In genomic region chr5:62112689-62113220, GRCh38 we compare ENCODE assay signal across 14 cellular contexts.
"Had no signal": no experiment of that assay in that cellular context is flagged by ENCODE, and none has a peak within 500 bp of the region (broad histone marks: within the 10 kb centered on the region; RNA-seq: fewer than 3 reads in every experiment).

No MANE protein-coding gene starts in this region.

- H3K36me3 Mint-ChIP-seq: immature natural killer cell; naive thymus-derived CD4-positive, alpha-beta T cell; stimulated activated naive B cell treated with anti-CD40 and anti-IgM and Interleukin-4, amounts not matched to agents 10 μg/mL and 1 μg/mL and 100 μg/mL, for 72 hours had no signal

- H3K9me3 Mint-ChIP-seq: activated CD8-positive, alpha-beta T cell treated with anti-CD3 and anti-CD28 coated beads for 36 hours; activated naive CD8-positive, alpha-beta T cell treated with anti-CD3 and anti-CD28 coated beads, Interleukin-2, amount 50 U/mL, for 24 hours had no signal

- ATAC-seq: activated CD8-positive, alpha-beta T cell treated with anti-CD3 and anti-CD28 coated beads for 36 hours; activated naive CD8-positive, alpha-beta T cell treated with anti-CD3 and anti-CD28 coated beads, Interleukin-2, amount 50 U/mL, for 24 hours; naive thymus-derived CD4-positive, alpha-beta T cell; stimulated activated naive B cell treated with anti-CD40 and anti-IgM and Interleukin-4, amounts not matched to agents 10 μg/mL and 1 μg/mL and 100 μg/mL, for 72 hours had no signal

- H3K27ac Mint-ChIP-seq: activated CD8-positive, alpha-beta T cell treated with anti-CD3 and anti-CD28 coated beads for 36 hours; activated naive CD8-positive, alpha-beta T cell treated with anti-CD3 and anti-CD28 coated beads, Interleukin-2, amount 50 U/mL, for 24 hours; immature natural killer cell; naive thymus-derived CD4-positive, alpha-beta T cell; stimulated activated naive B cell treated with anti-CD40 and anti-IgM and Interleukin-4, amounts not matched to agents 10 μg/mL and 1 μg/mL and 100 μg/mL, for 72 hours had no signal

- H3K4me3 Mint-ChIP-seq: activated CD8-positive, alpha-beta T cell treated with anti-CD3 and anti-CD28 coated beads for 36 hours; activated naive CD8-positive, alpha-beta T cell treated with anti-CD3 and anti-CD28 coated beads, Interleukin-2, amount 50 U/mL, for 24 hours; immature natural killer cell; naive thymus-derived CD4-positive, alpha-beta T cell; stimulated activated naive B cell treated with anti-CD40 and anti-IgM and Interleukin-4, amounts not matched to agents 10 μg/mL and 1 μg/mL and 100 μg/mL, for 72 hours had no signal

- H3K4me1 Mint-ChIP-seq: activated naive CD8-positive, alpha-beta T cell treated with anti-CD3 and anti-CD28 coated beads, Interleukin-2, amount 50 U/mL, for 24 hours; immature natural killer cell; naive thymus-derived CD4-positive, alpha-beta T cell; stimulated activated naive B cell treated with anti-CD40 and anti-IgM and Interleukin-4, amounts not matched to agents 10 μg/mL and 1 μg/mL and 100 μg/mL, for 72 hours had no signal

- DNase-seq: activated CD4-positive, alpha-beta T cell treated with anti-CD3 and anti-CD28 coated beads for 4 hours; activated CD8-positive, alpha-beta memory T cell treated with anti-CD3 and anti-CD28 coated beads, Interleukin-2, amount 50 U/mL, for 48 hours; activated CD8-positive, alpha-beta T cell treated with anti-CD3 and anti-CD28 coated beads for 36 hours; activated naive CD4-positive, alpha-beta T cell treated with Interleukin-2 at 50 U/mL for 16 hours; activated naive CD8-positive, alpha-beta T cell treated with anti-CD3 and anti-CD28 coated beads, Interleukin-2, amount 50 U/mL, for 24 hours; caudate nucleus; effector memory CD4-positive, alpha-beta T cell; immature natural killer cell; naive thymus-derived CD4-positive, alpha-beta T cell; posterior cingulate gyrus; stimulated activated naive B cell treated with anti-CD40 and anti-IgM and Interleukin-4, amounts not matched to agents 10 μg/mL and 1 μg/mL and 100 μg/mL, for 72 hours; substantia nigra; T-helper 1 cell; trophoblast cell had no signal
